ENCODE assay signal across 10 cellular contexts in genomic region chr10:43398939-43399871, GRCh38. TPM values are rescaled to one million over a fixed set of nuclear protein-coding genes. Genes with fewer than 3 reads are reported as not detected.
DNase-seq lines count a peak whose midpoint lies in the region; ATAC-seq, FAIRE-seq and TF ChIP-seq lines count a peak whose summit lies in the region.
"Had no signal": no experiment of that assay in that cellular context is flagged by ENCODE, and none has a peak within 500 bp of the region (broad histone marks: within the 10 kb centered on the region; RNA-seq: fewer than 3 reads in every experiment).

No MANE protein-coding gene starts in this region.

- DNase-seq in GM12891 (ENCODE audit: insufficient read length, low spot score) (no peak), OCI-M1 (lab: John Stamatoyannopoulos, UW) (peak; percentile 59), choroid plexus epithelial cell (ENCODE audit: low read depth) (peak; percentile 62), progenitor cell of endocrine pancreas (ENCODE audit: low spot score, unreplicated experiment) (no peak), thyroid gland (no peak)
- DNase-seq: NCI-H526 treated with DMSO at 0.1 percent for 48 hours had no signal

- H3K9me3 ChIP-seq in thyroid gland: no peaks in the 10 kb centered on the region

- no peak for FAIRE-seq in GM12891 (lab: Jason Lieb, UNC)

- 0 out of 2 replicates have a peak, but pooled peaks have one; percentile 14 for TF ChIP-seq POLR2A in GM12891 (IDR thresholded peaks at IDR 0.05; ENCODE audit: low read depth, low read length)
- TF ChIP-seq POLR2A in thyroid gland (IDR thresholded peaks at IDR 0.05): no peak

- H3K4me3 ChIP-seq in choroid plexus epithelial cell (ENCODE audit: low read depth, low read length): no peak overlapping the region
- no peak overlapping the region for H3K4me3 ChIP-seq in thyroid gland (replicated peaks in 1 of 3)

- TF ChIP-seq CTCF in choroid plexus epithelial cell (conservative IDR thresholded peaks at IDR 0.05; ENCODE audit: low read depth, low read length): no peak
- TF ChIP-seq CTCF in progenitor cell of endocrine pancreas (IDR thresholded peaks at IDR 0.05; ENCODE audit: unreplicated experiment): no peak
- TF ChIP-seq CTCF in thyroid gland (IDR thresholded peaks at IDR 0.05): no peak

- no peaks in the 10 kb centered on the region for H3K27me3 ChIP-seq in thyroid gland

- no peak for ATAC-seq in GM19467 (IDR thresholded peaks at IDR 0.05; ENCODE audit: unreplicated experiment)
- no peak for ATAC-seq in HG03520 (IDR thresholded peaks at IDR 0.05; ENCODE audit: unreplicated experiment)
- no peak for ATAC-seq in HG02678 (IDR thresholded peaks at IDR 0.05; ENCODE audit: unreplicated experiment)

- no peak overlapping the region for H3K27ac ChIP-seq in thyroid gland

- H3K27me3 Mint-ChIP-seq in progenitor cell of endocrine pancreas: no peaks in the 10 kb centered on the region

- no peak overlapping the region for H3K4me3 Mint-ChIP-seq in progenitor cell of endocrine pancreas (ENCODE audit: low read depth)

- intact Hi-C loops in thyroid gland (cut with DNase I): no loop called here

- WGBS in thyroid gland, 2 donors: 72 to 81% methylated on average over 3 of the region's 3 CpGs

- H3K27ac Mint-ChIP-seq in progenitor cell of endocrine pancreas: peak overlapping the region; percentile 87

- H3K4me1 ChIP-seq in thyroid gland: peaks cover 31 to 51% of the 10 kb centered on the region in 2 donors

- H3K36me3 Mint-ChIP-seq in progenitor cell of endocrine pancreas (ENCODE audit: insufficient read depth): peaks cover 6% of the 10 kb centered on the region

- peaks cover under 1 to 3% of the 10 kb centered on the region in 2 donors for H3K36me3 ChIP-seq in thyroid gland

- no peaks in the 10 kb centered on the region for H3K9me3 Mint-ChIP-seq in progenitor cell of endocrine pancreas (ENCODE audit: low read depth)

- H3K4me1 Mint-ChIP-seq in progenitor cell of endocrine pancreas (ENCODE audit: low read depth): peaks cover 40% of the 10 kb centered on the region

TF ChIP-seq in GM12891, 5 proteins besides CTCF, POLR2A, EP300 and RAD21:
- no peak for TF ChIP-seq POU2F2 (IDR thresholded peaks at IDR 0.05; ENCODE audit: low read depth, low read length)
- TF ChIP-seq TAF1 (IDR thresholded peaks at IDR 0.05; ENCODE audit: low read depth, low read length): no peak
- TF ChIP-seq SPI1 (IDR thresholded peaks at IDR 0.05; ENCODE audit: low read depth, low read length): no peak
- TF ChIP-seq PAX5 (IDR thresholded peaks at IDR 0.05; ENCODE audit: insufficient read depth, low read length, severe bottlenecking): no peak
- TF ChIP-seq POLR2AphosphoS5 (IDR thresholded peaks at IDR 0.05; ENCODE audit: low read depth, low read length): 0 out of 2 replicates have a peak, but pooled peaks have one; percentile 51
TF ChIP-seq in GM12891: peak in this region for 1.

RNA-seq across cellular contexts. Expression of gene HNRNPF, which starts 9.8 kb away (rescaled TPM):
- polyA plus RNA-seq in GM12891 (2012; ENCODE audit: low read depth, missing spikeins): 143 TPM
- total RNA-seq in progenitor cell of endocrine pancreas (211 and 221 TPM in 2 replicates), thyroid gland (100 to 1,000 TPM; 148 to 158 (median 155) TPM)

RNA-seq across cellular contexts. Expression of gene FXYD4, which starts 27.8 kb away (rescaled TPM):
- polyA plus RNA-seq in GM12891 (2012; ENCODE audit: low read depth, missing spikeins): not detected
- total RNA-seq in progenitor cell of endocrine pancreas (not detected in 2 replicates), thyroid gland (not detected)
- polyA plus RNA-seq: neural cell had no signal

RNA-seq across cellular contexts. Expression of gene ZNF487, which starts 37.7 kb away (rescaled TPM):
- polyA plus RNA-seq in GM12891 (2012; ENCODE audit: low read depth, missing spikeins): 0.83 TPM
- 6.2 and 7.1 TPM in 2 replicates for total RNA-seq in progenitor cell of endocrine pancreas
- total RNA-seq in thyroid gland: 10 to 100 TPM; 11.9 to 21.7 (median 19.9) TPM

Comparison
In these comparisons a context has a peak if more than half of its experiments do, and no peak if none do; other contexts are left out.
1. DNase-seq: peak in OCI-M1 (single experiment) and choroid plexus epithelial cell (single experiment); none in GM12891 (single experiment), progenitor cell of endocrine pancreas (single experiment) and thyroid gland (0 of 2).